In the genomic region with DNA sequence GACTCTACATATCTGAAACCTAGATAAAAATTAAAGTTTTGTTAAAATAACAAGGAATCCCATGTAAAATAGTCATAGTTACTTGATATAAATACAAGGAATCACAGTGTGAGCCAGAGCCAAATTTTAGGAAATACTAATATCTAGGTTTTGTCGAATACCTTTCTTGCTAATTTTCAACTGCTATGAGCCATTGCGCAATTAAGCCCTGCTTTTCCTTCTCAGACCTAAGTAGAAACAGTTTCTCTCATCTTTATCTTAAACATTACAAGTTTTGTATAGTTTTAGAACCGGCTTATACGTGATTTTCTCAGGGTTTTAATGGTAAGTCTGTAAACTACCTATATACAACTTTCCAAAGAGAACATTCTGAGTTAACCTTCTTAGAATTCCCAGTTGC, we compare ENCODE assay signal across 8 cellular contexts.
"Had no signal": no experiment of that assay in that cellular context is flagged by ENCODE, and none has a peak within 500 bp of the region (broad histone marks: within the 10 kb centered on the region; RNA-seq: fewer than 3 reads in every experiment).

No MANE protein-coding gene starts in this region.

- FAIRE-seq: H54, HTR-8/SVneo had no signal

- H3K4me2 ChIP-seq: KMS-11 had no signal

- H3K9ac ChIP-seq: KMS-11 had no signal

- DNase-seq: GOT3, H9, HCEC 1CT, Karpas-422, KBM-7 had no signal

- H3K27ac ChIP-seq: KMS-11 had no signal
